14 cellular contexts compared by ENCODE assay signal in the genomic region with DNA sequence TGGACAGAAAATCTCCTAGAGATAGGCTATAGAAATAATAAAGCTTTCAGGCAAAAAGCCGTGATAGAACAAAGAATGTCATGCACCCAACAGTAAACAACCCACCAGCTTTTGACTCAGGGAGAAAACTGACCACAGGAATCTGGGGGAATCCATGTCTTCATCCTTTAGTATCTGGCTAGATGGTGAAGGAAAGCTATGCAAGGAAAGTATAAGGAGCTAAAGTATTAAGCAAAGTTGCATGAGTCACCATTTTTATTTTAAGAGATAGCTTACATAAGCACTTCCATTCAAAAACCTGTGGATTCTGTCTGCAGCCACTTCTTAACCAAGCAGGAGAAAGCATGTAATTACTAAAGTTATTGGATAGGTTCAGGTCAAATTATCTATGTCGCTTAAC.
A peak's percentile ranks its signal among the peaks of the same experiment; 100 is the strongest.
DNase-seq lines count a peak whose midpoint lies in the region.
"Had no signal": no experiment of that assay in that cellular context is flagged by ENCODE, and none has a peak within 500 bp of the region (broad histone marks: within the 10 kb centered on the region; RNA-seq: fewer than 3 reads in every experiment).

No MANE protein-coding gene starts in this region.

- peak; percentile 25 for DNase-seq in ACHN
- peak; percentile 8 for DNase-seq in LHCN-M2 (ENCODE audit: low read depth)
- DNase-seq in astrocyte of the hippocampus (ENCODE audit: low read depth, low spot score), result peak; percentile 85
- DNase-seq in inferior parietal cortex (ENCODE audit: extremely low spot score), result peak; percentile 33
- no peak for DNase-seq in NCI-H2171 treated with DMSO at 0.1 percent for 48 hours (lab: John Stamatoyannopoulos, UW)
- no peak for DNase-seq in activated CD4-positive, alpha-beta T cell treated with anti-CD3 and anti-CD28 coated beads for 48 hours
- DNase-seq in NCI-H526 (lab: John Stamatoyannopoulos, UW), result no peak
- no peak for DNase-seq in activated CD4-positive, alpha-beta T cell treated with anti-CD3 and anti-CD28 coated beads, Interleukin-2, amount 50 U/mL, for 4 hours
- DNase-seq: activated T-cell treated with anti-CD3 and anti-CD28 coated beads, Interleukin-2, amount 50 U/mL, for 24 hours; Caco-2; esophagus squamous epithelium; midbrain; occipital lobe; T-helper 1 cell had no signal

- in situ Hi-C loops in ACHN (cut with HindIII; ENCODE audit: low pct_ligation_motif_present, low pct_unique_long_range_greater_than_20kb, low sequenced_read_pairs), result no loop called here

Comparison
In these comparisons a context has a peak if more than half of its experiments do, and no peak if none do; other contexts are left out.
1. DNase-seq: peak in ACHN (single experiment), LHCN-M2 (single experiment), astrocyte of the hippocampus (single experiment) and inferior parietal cortex (single experiment); none in NCI-H2171 treated with DMSO at 0.1 percent for 48 hours (single experiment), activated CD4-positive, alpha-beta T cell treated with anti-CD3 and anti-CD28 coated beads for 48 hours (single experiment), NCI-H526 (0 of 2) and activated CD4-positive, alpha-beta T cell treated with anti-CD3 and anti-CD28 coated beads, Interleukin-2, amount 50 U/mL, for 4 hours (0 of 2).